Comparison of ENCODE assay signal across 18 cellular contexts in genomic region chr10:86299562-86299961, GRCh38.
A peak's percentile ranks its signal among the peaks of the same experiment; 100 is the strongest.
DNase-seq lines count a peak whose midpoint lies in the region; ATAC-seq, FAIRE-seq and TF ChIP-seq lines count a peak whose summit lies in the region.
"Had no signal": no experiment of that assay in that cellular context is flagged by ENCODE, and none has a peak within 500 bp of the region (broad histone marks: within the 10 kb centered on the region; RNA-seq: fewer than 3 reads in every experiment).

No MANE protein-coding gene starts in this region.

- no peaks in the 10 kb centered on the region for H3K36me3 ChIP-seq in heart right ventricle
- H3K36me3 ChIP-seq in endodermal cell (ENCODE audit: control insufficient read depth, insufficient read depth, low read length): no peaks in the 10 kb centered on the region
- no peaks in the 10 kb centered on the region for H3K36me3 ChIP-seq in sigmoid colon

- ATAC-seq in heart right ventricle (no peak), HG03521 (IDR thresholded peaks at IDR 0.05; ENCODE audit: unreplicated experiment) (no peak)

- TF ChIP-seq POLR2A in sigmoid colon (IDR thresholded peaks at IDR 0.05): no peak

- H3K27me3 ChIP-seq in heart right ventricle (peaks cover 0 to 4% (median 0%) of the 10 kb centered on the region in 7 donors), endodermal cell (ENCODE audit: control insufficient read depth, insufficient read depth, low read length, poor library complexity, severe bottlenecking) (no peaks in the 10 kb centered on the region), sigmoid colon (no peaks in the 10 kb centered on the region)

- intact Hi-C loops in cardiac septum (cut with DNase I): no loop called here
- intact Hi-C loops in heart right ventricle (cut with DNase I): no loop called here
- intact Hi-C loops in sigmoid colon (cut with DNase I): no loop called here

- H3K4me1 Mint-ChIP-seq in endodermal cell: peaks cover 1% of the 10 kb centered on the region
- H3K4me1 Mint-ChIP-seq: B cell had no signal

- H3K4me3 Mint-ChIP-seq in endodermal cell: no peak overlapping the region
- H3K4me3 Mint-ChIP-seq: B cell; CD4-positive, alpha-beta T cell; HFFc6 had no signal

- no peaks in the 10 kb centered on the region for H3K9me3 Mint-ChIP-seq in endodermal cell
- H3K9me3 Mint-ChIP-seq: CD4-positive, alpha-beta T cell had no signal

- no peak overlapping the region for H3K9ac ChIP-seq in endodermal cell (ENCODE audit: extremely low read depth, low read length, poor library complexity, severe bottlenecking)

- H3K27ac ChIP-seq in heart right ventricle (no peak overlapping the region), endodermal cell (ENCODE audit: low read depth, low read length) (no peak overlapping the region), sigmoid colon (no peak overlapping the region)

- 74 to 81% methylated on average over 3 of the region's 3 CpGs for WGBS in heart right ventricle, 2 donors
- 78% methylated on average over 1 to 3 of the region's 3 CpGs for WGBS in endodermal cell (ENCODE audit: insufficient coverage in 1 of 2, insufficient read length in 1 of 2), 2 experiments
- WGBS in sigmoid colon, 2 donors: 70 to 71% methylated on average over 3 of the region's 3 CpGs

- H3K9me3 ChIP-seq in heart right ventricle (no peaks in the 10 kb centered on the region), endodermal cell (ENCODE audit: control insufficient read depth, low read length) (no peaks in the 10 kb centered on the region), sigmoid colon (no peaks in the 10 kb centered on the region)

- TF ChIP-seq EP300 in sigmoid colon (IDR thresholded peaks at IDR 0.05): no peak

- peaks cover 2% of the 10 kb centered on the region for H3K27me3 Mint-ChIP-seq in endodermal cell (ENCODE audit: insufficient read depth)

- DNase-seq in cardiac septum (ENCODE audit: low spot score): peak; percentile 67
- DNase-seq in heart right ventricle: no peak
- DNase-seq in endodermal cell: peak; percentile 20
- DNase-seq in sigmoid colon: peak; percentile 29
- no peak for DNase-seq in NCI-H526 (lab: John Stamatoyannopoulos, UW)
- no peak for DNase-seq in frontal cortex (ENCODE audit: low spot score in 2 of 2)
- DNase-seq: C1 segment of cervical spinal cord; Calu3; CD4-positive, alpha-beta T cell; DND-41; GDM1; HCEC 1CT; HFFc6 had no signal

- H3K4me1 ChIP-seq in heart right ventricle (no peaks in the 10 kb centered on the region), endodermal cell (ENCODE audit: control insufficient read depth, insufficient read depth, low read length) (no peaks in the 10 kb centered on the region), sigmoid colon (no peaks in the 10 kb centered on the region)

- H3K36me3 Mint-ChIP-seq in endodermal cell (ENCODE audit: low read depth): no peaks in the 10 kb centered on the region

- TF ChIP-seq CTCF in heart right ventricle (IDR thresholded peaks at IDR 0.05) (no peak), endodermal cell (conservative IDR thresholded peaks at IDR 0.05) (no peak), sigmoid colon (IDR thresholded peaks at IDR 0.05) (no peak)

- H3K27ac Mint-ChIP-seq in endodermal cell: no peak overlapping the region
- H3K27ac Mint-ChIP-seq: B cell; CD4-positive, alpha-beta T cell; HFFc6 had no signal

- FAIRE-seq in frontal cortex (lab: Jason Lieb, UNC): no peak
- FAIRE-seq: A204.1, GM12892, H1 had no signal

- no peak overlapping the region for H3K4me3 ChIP-seq in heart right ventricle
- no peak overlapping the region for H3K4me3 ChIP-seq in endodermal cell (ENCODE audit: low read length)
- no peak overlapping the region for H3K4me3 ChIP-seq in sigmoid colon

Comparison
In these comparisons a context has a peak if more than half of its experiments do, and no peak if none do; other contexts are left out.
1. DNase-seq: peak in cardiac septum (single experiment), endodermal cell (single experiment) and sigmoid colon (single experiment); none in heart right ventricle (0 of 2), NCI-H526 (0 of 2) and frontal cortex (0 of 2).